Comparison of ENCODE assay signal across 8 cellular contexts in the genomic region with DNA sequence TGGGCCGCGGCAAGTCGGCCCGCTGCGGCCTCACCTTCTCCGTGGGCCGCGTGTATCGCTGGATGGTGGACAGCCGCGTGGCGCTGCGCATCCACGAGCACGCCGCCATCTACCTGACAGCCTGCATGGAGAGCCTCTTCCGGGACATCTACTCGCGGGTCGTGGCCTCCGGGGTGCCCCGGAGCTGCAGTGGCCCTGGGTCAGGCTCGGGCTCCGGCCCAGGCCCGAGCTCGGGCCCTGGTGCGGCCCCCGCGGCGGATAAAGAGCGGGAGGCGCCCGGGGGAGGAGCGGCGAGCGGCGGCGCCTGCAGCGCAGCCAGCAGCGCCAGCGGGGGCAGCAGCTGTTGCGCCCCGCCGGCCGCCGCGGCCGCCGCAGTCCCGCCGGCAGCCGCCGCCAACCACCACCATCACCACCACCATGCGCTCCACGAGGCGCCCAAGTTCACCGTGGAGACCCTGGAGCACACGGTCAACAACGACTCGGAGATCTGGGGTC.
A peak's percentile ranks its signal among the peaks of the same experiment; 100 is the strongest.
DNase-seq lines count a peak whose midpoint lies in the region; ATAC-seq and TF ChIP-seq lines count a peak whose summit lies in the region.

No MANE protein-coding gene starts in this region.

- intact Hi-C loops in A673 (cut with micrococcal nuclease; ENCODE audit: unreplicated experiment) (loop anchor here (2.0 to 5.0 kb wide), 6 partner anchors 53 to 288 kb away; no protein-coding TSS in a partner anchor), ascending aorta (cut with DNase I) (no loop called here), lower lobe of right lung (cut with DNase I) (no loop called here)

- ATAC-seq in lower lobe of right lung, result no peak
- no peak for ATAC-seq in GM18502 (IDR thresholded peaks at IDR 0.05; ENCODE audit: poor library complexity, unreplicated experiment)
- no peak for ATAC-seq in GM18520 (IDR thresholded peaks at IDR 0.05; ENCODE audit: unreplicated experiment)

- H3K4me1 ChIP-seq in A673 (ENCODE audit: insufficient read depth, low read length, poor library complexity, severe bottlenecking) (peaks cover 14% of the 10 kb centered on the region), ascending aorta (peaks cover 0 to 2% of the 10 kb centered on the region in 2 donors), lower lobe of right lung (peaks cover 36% of the 10 kb centered on the region)

- DNase-seq in A673 (ENCODE audit: low spot score) (peak; percentile 45), HEK293T (ENCODE audit: extremely low spot score) (peak; percentile 40), ascending aorta (ENCODE audit: low spot score in 2 of 2) (no peak), lower lobe of right lung (no peak), NCI-H510A treated with DMSO at 0.1 percent for 48 hours (lab: John Stamatoyannopoulos, UW) (no peak), SW 1271 (lab: John Stamatoyannopoulos, UW) (no peak)

- no TSS peak for BruUV-seq in A673 (replicated peaks; lab: Mats Ljungman, UMichigan)

- H3K9me3 ChIP-seq in A673 (ENCODE audit: low read depth, low read length, poor library complexity, severe bottlenecking) (no peaks in the 10 kb centered on the region), ascending aorta (no peaks in the 10 kb centered on the region), lower lobe of right lung (no peaks in the 10 kb centered on the region)

- CTCF ChIA-PET in A673 (lab: Charles Lee) (interaction anchor here (0.9 kb wide), 1 partner anchor 356 kb away, joined by 3 read pairs; no protein-coding TSS in a partner anchor), HEK293T (lab: Yijun Ruan, JAX) (no interaction called here)

- POLR2A ChIA-PET in A673 (lab: Charles Lee; ENCODE audit: low non-redundant PET), result interaction anchor here (0.5 kb wide), 1 partner anchor 51 kb away, joined by 6 read pairs; no protein-coding TSS in a partner anchor
- POLR2A ChIA-PET in HEK293T (lab: Yijun Ruan, JAX), result no interaction called here

- H3K4me3 ChIP-seq in A673 (ENCODE audit: low read depth, low read length, poor library complexity, severe bottlenecking) (peak overlapping the region; percentile 61), ascending aorta (peak overlapping the region; percentile 36 to 53), lower lobe of right lung (peak overlapping the region; percentile 57)

- no peak for TF ChIP-seq CTCF in A673 (conservative IDR thresholded peaks at IDR 0.05; ENCODE audit: low read depth, low read length)
- TF ChIP-seq CTCF in ascending aorta (IDR thresholded peaks at IDR 0.05), result no peak
- TF ChIP-seq CTCF in lower lobe of right lung (IDR thresholded peaks at IDR 0.05), result no peak

- no peaks in the 10 kb centered on the region for H3K36me3 ChIP-seq in A673 (ENCODE audit: insufficient read depth, low read length, poor library complexity, severe bottlenecking)
- H3K36me3 ChIP-seq in ascending aorta, result no peaks in the 10 kb centered on the region
- no peaks in the 10 kb centered on the region for H3K36me3 ChIP-seq in lower lobe of right lung

- H3K27me3 ChIP-seq in A673 (replicated peaks; ENCODE audit: insufficient read depth, low read depth, low read length, poor library complexity), result peaks cover 34% of the 10 kb centered on the region
- peaks cover 4% of the 10 kb centered on the region for H3K27me3 ChIP-seq in ascending aorta
- peaks cover 83% of the 10 kb centered on the region for H3K27me3 ChIP-seq in lower lobe of right lung (ENCODE audit: low read depth)

- H3K27ac ChIP-seq in A673 (ENCODE audit: low read depth, low read length, poor library complexity, severe bottlenecking), result no peak overlapping the region
- no peak overlapping the region for H3K27ac ChIP-seq in ascending aorta
- no peak overlapping the region for H3K27ac ChIP-seq in lower lobe of right lung

TF ChIP-seq in HEK293T, 16 proteins besides CTCF, POLR2A, EP300 and RAD21:
- TF ChIP-seq L3MBTL2 (conservative IDR thresholded peaks at IDR 0.05), result no peak
- no peak for TF ChIP-seq FOXM1 (IDR thresholded peaks at IDR 0.05; ENCODE audit: borderline replicate concordance)
- TF ChIP-seq LEF1 (IDR thresholded peaks at IDR 0.05; ENCODE audit: borderline replicate concordance), result no peak
- TF ChIP-seq, protein P1, sequence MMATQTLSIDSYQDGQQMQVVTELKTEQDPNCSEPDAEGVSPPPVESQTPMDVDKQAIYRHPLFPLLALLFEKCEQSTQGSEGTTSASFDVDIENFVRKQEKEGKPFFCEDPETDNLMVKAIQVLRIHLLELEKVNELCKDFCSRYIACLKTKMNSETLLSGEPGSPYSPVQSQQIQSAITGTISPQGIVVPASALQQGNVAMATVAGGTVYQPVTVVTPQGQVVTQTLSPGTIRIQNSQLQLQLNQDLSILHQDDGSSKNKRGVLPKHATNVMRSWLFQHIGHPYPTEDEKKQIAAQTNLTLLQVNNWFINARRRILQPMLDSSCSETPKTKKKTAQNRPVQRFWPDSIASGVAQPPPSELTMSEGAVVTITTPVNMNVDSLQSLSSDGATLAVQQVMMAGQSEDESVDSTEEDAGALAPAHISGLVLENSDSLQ (IDR thresholded peaks at IDR 0.05), result no peak
- no peak for TF ChIP-seq FOXK2 (IDR thresholded peaks at IDR 0.05)
- TF ChIP-seq ARNT (IDR thresholded peaks at IDR 0.05), result no peak
- no peak for TF ChIP-seq SP1 (IDR thresholded peaks at IDR 0.05)
- TF ChIP-seq SUZ12 (IDR thresholded peaks at IDR 0.05), result no peak
- TF ChIP-seq ZNF384 (IDR thresholded peaks at IDR 0.05), result no peak
- TF ChIP-seq BHLHE40 (IDR thresholded peaks at IDR 0.05; ENCODE audit: borderline replicate concordance), result no peak
- TF ChIP-seq ELF4 (IDR thresholded peaks at IDR 0.05), result no peak
- TF ChIP-seq HDGF (IDR thresholded peaks at IDR 0.05; ENCODE audit: borderline replicate concordance), result no peak

Comparison
In these comparisons a context has a peak if more than half of its experiments do, and no peak if none do; other contexts are left out.
1. DNase-seq: peak in A673 (single experiment) and HEK293T (single experiment); none in ascending aorta (0 of 2), lower lobe of right lung (single experiment), NCI-H510A treated with DMSO at 0.1 percent for 48 hours (single experiment) and SW 1271 (0 of 2).
2. Peak in every context shown above with its lines, with median percentiles within 50 percentile points of each other: H3K4me3 ChIP-seq.